27 cellular contexts compared by ENCODE assay signal in the genomic region with DNA sequence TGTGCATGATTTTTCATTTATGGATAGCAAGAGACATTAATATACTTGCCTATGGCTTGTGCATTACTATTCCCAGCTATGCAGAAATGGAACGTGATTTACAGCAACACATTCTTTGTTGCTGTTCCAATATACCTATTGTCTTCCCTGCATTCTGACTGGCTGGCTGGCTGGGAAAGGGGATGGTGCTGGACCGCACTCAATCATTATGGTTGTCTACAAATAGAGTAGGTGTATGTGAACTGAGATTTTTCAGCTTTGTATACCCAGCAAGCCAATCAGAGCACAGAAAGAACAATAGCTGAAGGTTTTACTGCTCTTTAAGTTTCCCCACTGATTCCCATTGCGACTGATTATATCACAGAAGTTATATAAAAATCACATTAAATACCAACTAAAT.
"Had no signal": no experiment of that assay in that cellular context is flagged by ENCODE, and none has a peak within 500 bp of the region (broad histone marks: within the 10 kb centered on the region; RNA-seq: fewer than 3 reads in every experiment).

No MANE protein-coding gene starts in this region.

- H3K27ac ChIP-seq: adrenal gland, KMS-11, SJSA1 had no signal

- H3K4me1 ChIP-seq: adrenal gland, SJSA1 had no signal

- H3K36me3 ChIP-seq: adrenal gland, SJSA1 had no signal

- H3K4me2 ChIP-seq: KMS-11 had no signal

- H3K9me3 Mint-ChIP-seq: activated naive CD8-positive, alpha-beta T cell treated with anti-CD3 and anti-CD28 coated beads, Interleukin-2, amount 10 ng/mL, durations not matched to agents 7 days and 5 days; T-helper 1 cell treated with Interleukin-12 subunit alpha and Interleukin-12 subunit beta and Interleukin-4 antibody, amounts not matched to agents 30 μg/mL and 1 μg/mL, for 36 hours had no signal

- H3K4me3 Mint-ChIP-seq: activated CD8-positive, alpha-beta T cell treated with anti-CD3 and anti-CD28 coated beads, Interleukin-2, amount 10 ng/mL, durations not matched to agents 7 days and 5 days; activated naive CD8-positive, alpha-beta T cell treated with anti-CD3 and anti-CD28 coated beads, Interleukin-2, amount 10 ng/mL, durations not matched to agents 7 days and 5 days; T-helper 1 cell treated with Interleukin-12 subunit alpha and Interleukin-12 subunit beta and Interleukin-4 antibody, amounts not matched to agents 30 μg/mL and 1 μg/mL, for 36 hours had no signal

- H3K36me3 Mint-ChIP-seq: activated naive CD8-positive, alpha-beta T cell treated with anti-CD3 and anti-CD28 coated beads, Interleukin-2, amount 10 ng/mL, durations not matched to agents 7 days and 5 days had no signal

- ATAC-seq: activated CD4-positive, CD25-positive, alpha-beta regulatory T cell treated with anti-CD3 and anti-CD28 coated beads, Interleukin-2, amount 50 U/mL, for 24 hours; activated CD8-positive, alpha-beta T cell treated with anti-CD3 and anti-CD28 coated beads, Interleukin-2, amount 10 ng/mL, durations not matched to agents 7 days and 5 days; Panc1; SK-N-SH treated with all-trans-retinoic acid at 6 μM for 48 hours had no signal

- FAIRE-seq: colon had no signal

- H3K27ac Mint-ChIP-seq: activated CD8-positive, alpha-beta T cell treated with anti-CD3 and anti-CD28 coated beads, Interleukin-2, amount 10 ng/mL, durations not matched to agents 7 days and 5 days; activated naive CD8-positive, alpha-beta T cell treated with anti-CD3 and anti-CD28 coated beads, Interleukin-2, amount 10 ng/mL, durations not matched to agents 7 days and 5 days; T-helper 1 cell treated with Interleukin-12 subunit alpha and Interleukin-12 subunit beta and Interleukin-4 antibody, amounts not matched to agents 30 μg/mL and 1 μg/mL, for 36 hours had no signal

- DNase-seq: activated CD4-positive, alpha-beta T cell treated with anti-CD3 and anti-CD28 coated beads for 4 hours; activated CD4-positive, alpha-beta T cell treated with anti-CD3 and anti-CD28 coated beads, Interleukin-2, amount 50 U/mL, for 4 hours; activated CD8-positive, alpha-beta memory T cell treated with anti-CD3 and anti-CD28 coated beads, Interleukin-2, amount 50 U/mL, for 48 hours; activated CD8-positive, alpha-beta T cell treated with anti-CD3 and anti-CD28 coated beads, Interleukin-2, amount 10 ng/mL, durations not matched to agents 7 days and 5 days; activated naive CD4-positive, alpha-beta T cell treated with anti-CD3 and anti-CD28 coated beads, Interleukin-2, amount 50 U/mL, for 16 hours; activated naive CD8-positive, alpha-beta T cell treated with anti-CD3 and anti-CD28 coated beads, Interleukin-2, amount 10 ng/mL, durations not matched to agents 7 days and 5 days; activated T-cell treated with anti-CD3 and anti-CD28 coated beads, Interleukin-2, amount 50 U/mL, for 1 hour; adrenal gland; anterior cingulate cortex; cerebellar nuclear complex; NCI-H1092; NCI-H1436 treated with DMSO at 0.1 percent for 48 hours; NCI-H2081 treated with DMSO at 0.1 percent for 48 hours; NCI-H2171 treated with DMSO at 0.1 percent for 48 hours; NCI-H524; NCI-H82; OCI-M1; RPMI8226; SHP77; SW 1271 had no signal

- H3K9me3 ChIP-seq: adrenal gland, SJSA1 had no signal

- H3K4me1 Mint-ChIP-seq: activated naive CD8-positive, alpha-beta T cell treated with anti-CD3 and anti-CD28 coated beads, Interleukin-2, amount 10 ng/mL, durations not matched to agents 7 days and 5 days had no signal

- H3K4me3 ChIP-seq: adrenal gland, SJSA1 had no signal
